Comparison of ENCODE assay signal across 14 cellular contexts in the genomic region with DNA sequence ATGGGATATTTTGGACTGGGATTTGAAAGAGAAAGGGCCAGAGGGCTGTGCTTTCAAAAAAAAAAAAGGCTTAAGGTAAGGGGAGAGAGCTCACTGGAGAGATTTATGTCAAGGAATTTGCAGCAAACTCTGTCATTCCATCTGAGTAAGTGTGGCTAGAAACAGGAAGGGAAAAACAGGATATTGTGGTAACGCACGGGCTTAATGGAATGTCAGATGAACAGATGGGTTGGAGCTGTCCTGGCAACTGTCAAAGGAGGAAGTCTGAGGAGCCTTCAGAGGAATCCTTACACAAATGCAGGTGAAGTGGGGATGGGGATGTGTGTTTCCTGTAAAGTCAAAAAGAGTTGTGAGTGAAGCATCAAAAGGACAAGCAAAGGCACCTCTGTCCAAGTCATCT. TPM values are rescaled to one million over a fixed set of nuclear protein-coding genes. Genes with fewer than 3 reads are reported as not detected.
DNase-seq lines count a peak whose midpoint lies in the region; ATAC-seq and TF ChIP-seq lines count a peak whose summit lies in the region.
"Had no signal": no experiment of that assay in that cellular context is flagged by ENCODE, and none has a peak within 500 bp of the region (broad histone marks: within the 10 kb centered on the region; RNA-seq: fewer than 3 reads in every experiment).

No MANE protein-coding gene starts in this region.

- H4K91ac ChIP-seq in IMR-90 (ENCODE audit: insufficient read depth, low read depth, low read length) = no peak overlapping the region

- no peaks in the 10 kb centered on the region for H3K9me2 ChIP-seq in OCI-LY7 (ENCODE audit: insufficient read depth, low read length)

- H3K14ac ChIP-seq in IMR-90 (replicated peaks; ENCODE audit: low read depth, low read length) = no peak overlapping the region

- ATAC-seq in IMR-90 (ENCODE audit: low read depth) (peak; percentile 76), HG03135 (IDR thresholded peaks at IDR 0.05; ENCODE audit: unreplicated experiment) (no peak), heart right ventricle (no peak)
- ATAC-seq: naive thymus-derived CD8-positive, alpha-beta T cell had no signal

- no peak overlapping the region for H3K4me3 ChIP-seq in AG10803 (ENCODE audit: low read length)
- no peak overlapping the region for H3K4me3 ChIP-seq in IMR-90 (ENCODE audit: insufficient read depth, low read depth, low read length)
- H3K4me3 ChIP-seq in astrocyte of the spinal cord (ENCODE audit: low read depth, low read length) = no peak overlapping the region
- no peak overlapping the region for H3K4me3 ChIP-seq in heart right ventricle
- H3K4me3 ChIP-seq in OCI-LY7 (ENCODE audit: low read depth, low read length, poor library complexity, severe bottlenecking) = no peak overlapping the region

- no peak overlapping the region for H4K5ac ChIP-seq in IMR-90 (ENCODE audit: low read depth, low read length)

- in situ Hi-C loops in IMR-90 (cut with MboI; ENCODE audit: low sequenced_read_pairs) (no loop called here), astrocyte of the spinal cord (cut with HindIII; ENCODE audit: low sequenced_read_pairs) (no loop called here)

- BruUV-seq in IMR-90 (replicated peaks; lab: Mats Ljungman, UMichigan) = no TSS peak
- BruUV-seq in OCI-LY7 (replicated peaks; lab: Mats Ljungman, UMichigan) = no TSS peak

- H3K56ac ChIP-seq in IMR-90 (ENCODE audit: extremely low read depth, insufficient read depth, low read length) = no peak overlapping the region

- H2BK20ac ChIP-seq in IMR-90 (ENCODE audit: low read depth, low read length) = no peak overlapping the region

- H2BK15ac ChIP-seq in IMR-90 (ENCODE audit: low read depth, low read length) = no peak overlapping the region

- dilution Hi-C loops in IMR-90 (cut with HindIII; ENCODE audit: low sequenced_read_pairs, unreplicated experiment) = no loop called here

- H3K4ac ChIP-seq in IMR-90 (ENCODE audit: low read depth, low read length) = no peak overlapping the region

- CTCF ChIA-PET in IMR-90 (lab: Yijun Ruan, JAX) (no interaction called here), RWPE1 (lab: Yijun Ruan, JAX) (no interaction called here), OCI-LY7 (lab: Charles Lee; ENCODE audit: unreplicated experiment) (no interaction called here)

- intact Hi-C loops in IMR-90 (cut with micrococcal nuclease) = no loop called here
- intact Hi-C loops in heart right ventricle (cut with DNase I) = no loop called here
- intact Hi-C loops in OCI-LY7 (cut with micrococcal nuclease; ENCODE audit: unreplicated experiment) = no loop called here

- H3K79me2 ChIP-seq in OCI-LY7 (ENCODE audit: insufficient read depth, low read depth, low read length) = no peaks in the 10 kb centered on the region

- no peak overlapping the region for H3K9ac ChIP-seq in IMR-90 (ENCODE audit: low read depth, low read length)

- peaks cover 4% of the 10 kb centered on the region; the same call in 1 of the 2 replicates for H3K9me1 ChIP-seq in IMR-90 (ENCODE audit: insufficient read depth, low read length)

- TF ChIP-seq CTCF in AG10803 (conservative IDR thresholded peaks at IDR 0.05; ENCODE audit: low read length) = no peak
- TF ChIP-seq CTCF in IMR-90 (conservative IDR thresholded peaks at IDR 0.05; ENCODE audit: low read depth, low read length) = no peak
- TF ChIP-seq CTCF in astrocyte of the spinal cord (IDR thresholded peaks at IDR 0.05; ENCODE audit: low read depth, low read length) = no peak
- TF ChIP-seq CTCF in RWPE1 (conservative IDR thresholded peaks at IDR 0.05; ENCODE audit: low read depth) = no peak
- TF ChIP-seq CTCF in heart right ventricle (IDR thresholded peaks at IDR 0.05) = no peak
- no peak for TF ChIP-seq CTCF in OCI-LY7 (conservative IDR thresholded peaks at IDR 0.05; ENCODE audit: low read length)

- no peak overlapping the region for H3K18ac ChIP-seq in IMR-90 (ENCODE audit: low read depth, low read length)

- no peak overlapping the region for H3K23ac ChIP-seq in IMR-90 (ENCODE audit: low read depth, low read length)

- TF ChIP-seq RAD21 in IMR-90 (IDR thresholded peaks at IDR 0.05; ENCODE audit: low read length) = no peak

- 7% methylated on average over 2 of the region's 2 CpGs; no CpG with 5 or more reads in 1 of the 2 experiments for WGBS in IMR-90 (ENCODE audit: extremely low coverage in 2 of 2, insufficient read length in 1 of 2), 2 experiments
- whole genome bisulfite sequencing in heart right ventricle, 2 donors = 22 to 36% methylated on average over 2 of the region's 2 CpGs

- H3K4me2 ChIP-seq in IMR-90 (ENCODE audit: low read depth, low read length) (no peak overlapping the region), OCI-LY7 (ENCODE audit: low read length) (no peak overlapping the region)

- POLR2A ChIA-PET in IMR-90 (lab: Charles Lee; ENCODE audit: unreplicated experiment) (interaction anchor here (0.6 kb wide), 2 partner anchors 716 to 841 kb away, joined by 4 to 6 read pairs; no protein-coding TSS in a partner anchor), RWPE1 (lab: Yijun Ruan, JAX; ENCODE audit: low non-redundant PET) (no interaction called here), OCI-LY7 (lab: Charles Lee) (interaction anchor here (0.6 kb wide), 1 partner anchor 1745 kb away, joined by 6 read pairs; no protein-coding TSS in a partner anchor)

- peak overlapping the region in 1 of 2 experiments; percentile 44; a peak in 1 of 4 replicates for H4K8ac ChIP-seq in IMR-90 (ENCODE audit: low read depth in 2 of 2, low read length in 2 of 2)

- H3K27me3 ChIP-seq in IMR-90 (ENCODE audit: control insufficient read depth, insufficient read depth, low read length) (no peaks in the 10 kb centered on the region), heart right ventricle (peaks cover 0 to 15% (median 6%) of the 10 kb centered on the region in 7 donors)

- H3K27ac ChIP-seq in IMR-90 (ENCODE audit: insufficient read depth, low read length) = no peak overlapping the region
- no peak overlapping the region for H3K27ac ChIP-seq in RWPE1
- no peak overlapping the region for H3K27ac ChIP-seq in heart right ventricle
- H3K27ac ChIP-seq in OCI-LY7 (ENCODE audit: low read depth, low read length, poor library complexity, severe bottlenecking) = no peak overlapping the region
- H3K27ac ChIP-seq: C4-2B had no signal

- no peaks in the 10 kb centered on the region for H3K9me3 ChIP-seq in IMR-90 (ENCODE audit: control insufficient read depth, insufficient read depth, low read length)
- H3K9me3 ChIP-seq in heart right ventricle = peaks cover 0 to 4% (median 0%) of the 10 kb centered on the region in 11 donors
- no peaks in the 10 kb centered on the region for H3K9me3 ChIP-seq in OCI-LY7 (ENCODE audit: low read length)

- H2BK120ac ChIP-seq in IMR-90 (ENCODE audit: low read depth, low read length) = peak overlapping the region; percentile 60; the same call in 1 of the 2 replicates

- H3K4me1 ChIP-seq in IMR-90 (ENCODE audit: control insufficient read depth, insufficient read depth, low read length) = peaks cover 5% of the 10 kb centered on the region; the same call in 1 of the 2 replicates
- no peaks in the 10 kb centered on the region for H3K4me1 ChIP-seq in heart right ventricle
- no peaks in the 10 kb centered on the region for H3K4me1 ChIP-seq in OCI-LY7 (ENCODE audit: insufficient read depth, low read length, poor library complexity, severe bottlenecking)

- no peak overlapping the region for H2BK5ac ChIP-seq in IMR-90 (ENCODE audit: low read depth, low read length, poor library complexity, severe bottlenecking)

- H2AFZ ChIP-seq in IMR-90 (replicated peaks; ENCODE audit: low read length, poor library complexity) (no peak overlapping the region), OCI-LY7 (ENCODE audit: low read length) (no peak overlapping the region)

- no peaks in the 10 kb centered on the region for H3K36me3 ChIP-seq in IMR-90 (ENCODE audit: control insufficient read depth, insufficient read depth, low read length)
- no peaks in the 10 kb centered on the region for H3K36me3 ChIP-seq in heart right ventricle
- H3K36me3 ChIP-seq in OCI-LY7 (ENCODE audit: insufficient read depth, low read length) = no peaks in the 10 kb centered on the region

- no peak for TF ChIP-seq POLR2A in IMR-90 (IDR thresholded peaks at IDR 0.05; ENCODE audit: low read depth, low read length)

- no peak overlapping the region for H2AK9ac ChIP-seq in IMR-90 (replicated peaks; ENCODE audit: low read depth, low read length, poor library complexity)

- H3K79me1 ChIP-seq in IMR-90 (ENCODE audit: low read depth in 1 of 2, low read length in 2 of 2) = no peaks in the 10 kb centered on the region

- no peak overlapping the region for H2AK5ac ChIP-seq in IMR-90 (ENCODE audit: low read depth, low read length)

- DNase-seq in AG10803 (ENCODE audit: low read depth) (peak; percentile 85), IMR-90 (peak; percentile 78), astrocyte of the spinal cord (ENCODE audit: low read depth, low spot score) (peak; percentile 64), islet precursor cell (peak; percentile 89), RWPE1 (ENCODE audit: low spot score) (no peak), heart right ventricle (no peak), OCI-LY7 (ENCODE audit: low spot score) (no peak)
- DNase-seq: anterior cingulate cortex; naive thymus-derived CD8-positive, alpha-beta T cell; small intestine had no signal

- no peaks in the 10 kb centered on the region for H4K20me1 ChIP-seq in IMR-90 (ENCODE audit: insufficient read depth, low read length)
- no peaks in the 10 kb centered on the region for H4K20me1 ChIP-seq in OCI-LY7 (ENCODE audit: insufficient read depth, low read length)

TF ChIP-seq in IMR-90, 13 proteins besides CTCF, POLR2A, EP300 and RAD21:
- TF ChIP-seq BHLHE40 (IDR thresholded peaks at IDR 0.05; ENCODE audit: low read depth, low read length) (peak; percentile 57; the same call in 1 of the 2 replicates), SMC3 (IDR thresholded peaks at IDR 0.05; ENCODE audit: low read depth, low read length) (no peak), MXI1 (IDR thresholded peaks at IDR 0.05; ENCODE audit: borderline replicate concordance, low read depth, low read length) (no peak)

RNA-seq across cellular contexts. Expression of a gene that starts 15.1 kb away (rescaled TPM):
- total RNA-seq in IMR-90 (2012; rRNA removed) (under 0.01 TPM in 1 of 2 replicates, not detected in the other), heart right ventricle (not detected), OCI-LY7 (2022) (0.63 and 0.79 TPM in 2 replicates)
- polyA plus RNA-seq in IMR-90 (2012; rRNA removed) (0.05 and 0.09 TPM in 2 replicates), heart right ventricle (not detected)
- polyA plus RNA-seq in IMR-90 (2012; cell fraction: cytosol; rRNA removed) = 0.02 and 0.08 TPM in 2 replicates
- polyA plus RNA-seq in IMR-90 (2012; cell fraction: nucleus; rRNA removed; ENCODE audit: low replicate concordance) = 0.17 and 0.25 TPM in 2 replicates
- 0.51 and 0.57 TPM in 2 replicates for total RNA-seq in OCI-LY7 (2014; rRNA removed; shearing (Covaris generic))
- total RNA-seq: naive thymus-derived CD8-positive, alpha-beta T cell; ureter had no signal
- polyA plus RNA-seq: IgD-negative memory B cell; naive thymus-derived CD8-positive, alpha-beta T cell had no signal

Comparison
In these comparisons a context has a peak if more than half of its experiments do, and no peak if none do; other contexts are left out.
1. DNase-seq: peak in AG10803 (single experiment), IMR-90 (single experiment), astrocyte of the spinal cord (single experiment) and islet precursor cell (single experiment); none in RWPE1 (single experiment), heart right ventricle (0 of 2) and OCI-LY7 (single experiment).